In genomic region chrX:72029473-72030411, GRCh38 we compare ENCODE assay signal across 11 cellular contexts.
A peak's percentile ranks its signal among the peaks of the same experiment; 100 is the strongest.
DNase-seq lines count a peak whose midpoint lies in the region; ATAC-seq and TF ChIP-seq lines count a peak whose summit lies in the region.
"Had no signal": no experiment of that assay in that cellular context is flagged by ENCODE, and none has a peak within 500 bp of the region (broad histone marks: within the 10 kb centered on the region; RNA-seq: fewer than 3 reads in every experiment).

No MANE protein-coding gene starts in this region.

- peaks cover 0 to 25% (median 0%) of the 10 kb centered on the region in 3 donors for H3K27me3 ChIP-seq in psoas muscle (ENCODE audit: insufficient read depth in 3 of 3, low read length in 2 of 3)

- no peaks in the 10 kb centered on the region for H3K36me3 ChIP-seq in psoas muscle (ENCODE audit: insufficient read depth in 1 of 2, low read depth in 1 of 2)

- ATAC-seq in HG03045 (IDR thresholded peaks at IDR 0.05; ENCODE audit: unreplicated experiment): no peak
- ATAC-seq in psoas muscle: no peak
- ATAC-seq in GM18861 (IDR thresholded peaks at IDR 0.05; ENCODE audit: unreplicated experiment): no peak

- WGBS in psoas muscle, 3 donors: 48 to 69% (median 65%) methylated on average over 7 of the region's 7 CpGs

- peak overlapping the region; percentile 28 for H3K27ac Mint-ChIP-seq in neural crest cell (ENCODE audit: unreplicated experiment)
- H3K27ac Mint-ChIP-seq: stimulated activated naive CD8-positive, alpha-beta T cell treated with anti-CD3 and anti-CD28 coated beads, Interleukin-15, Interleukin-2, amounts not matched to agents 100 ng/mL and 50 ng/mL, for 24 hours; T-helper 1 cell treated with Interleukin-12 subunit alpha and Interleukin-12 subunit beta and Interleukin-4 antibody, amounts not matched to agents 30 μg/mL and 1 μg/mL, for 36 hours had no signal

- intact Hi-C loops in psoas muscle (cut with DNase I): no loop called here

- H3K27ac ChIP-seq in psoas muscle: no peak overlapping the region

- H3K9me3 ChIP-seq in psoas muscle: no peaks in the 10 kb centered on the region

- H3K27me3 Mint-ChIP-seq in neural crest cell (ENCODE audit: low read depth): no peaks in the 10 kb centered on the region

- H3K4me3 Mint-ChIP-seq in neural crest cell: no peak overlapping the region
- H3K4me3 Mint-ChIP-seq: activated naive CD8-positive, alpha-beta T cell treated with anti-CD3 and anti-CD28 coated beads, Interleukin-2, amount 10 ng/mL, durations not matched to agents 7 days and 5 days; stimulated activated naive CD8-positive, alpha-beta T cell treated with anti-CD3 and anti-CD28 coated beads, Interleukin-15, Interleukin-2, amounts not matched to agents 100 ng/mL and 50 ng/mL, for 24 hours; T-helper 1 cell treated with Interleukin-12 subunit alpha and Interleukin-12 subunit beta and Interleukin-4 antibody, amounts not matched to agents 30 μg/mL and 1 μg/mL, for 36 hours had no signal

- H3K4me3 ChIP-seq in psoas muscle: no peak overlapping the region

- peaks cover 10% of the 10 kb centered on the region for H3K4me1 Mint-ChIP-seq in neural crest cell
- H3K4me1 Mint-ChIP-seq: activated naive CD8-positive, alpha-beta T cell treated with anti-CD3 and anti-CD28 coated beads, Interleukin-2, amount 10 ng/mL, durations not matched to agents 7 days and 5 days had no signal

- H3K4me1 ChIP-seq in psoas muscle: no peaks in the 10 kb centered on the region

- DNase-seq in AG08396 (ENCODE audit: low spot score) (peak; percentile 55), LHCN-M2 (ENCODE audit: low read depth) (peak; percentile 78), dermis microvascular lymphatic vessel endothelial cell (ENCODE audit: low read depth in 2 of 2) (peak; percentile 69 to 89), neural crest cell (ENCODE audit: low read depth, low spot score) (no peak), psoas muscle (no peak)
- DNase-seq in activated CD4-positive, alpha-beta T cell treated with anti-CD3 and anti-CD28 coated beads, Interleukin-2, amount 50 U/mL, for 4 hours: no peak
- DNase-seq: activated naive CD8-positive, alpha-beta T cell treated with anti-CD3 and anti-CD28 coated beads, Interleukin-2, amount 10 ng/mL, durations not matched to agents 7 days and 5 days had no signal

- H3K36me3 Mint-ChIP-seq in neural crest cell (ENCODE audit: low read depth): peaks cover 3% of the 10 kb centered on the region
- H3K36me3 Mint-ChIP-seq: activated naive CD8-positive, alpha-beta T cell treated with anti-CD3 and anti-CD28 coated beads, Interleukin-2, amount 10 ng/mL, durations not matched to agents 7 days and 5 days had no signal

- H3K9me3 Mint-ChIP-seq in neural crest cell: no peaks in the 10 kb centered on the region
- H3K9me3 Mint-ChIP-seq: activated naive CD8-positive, alpha-beta T cell treated with anti-CD3 and anti-CD28 coated beads, Interleukin-2, amount 10 ng/mL, durations not matched to agents 7 days and 5 days; stimulated activated naive CD8-positive, alpha-beta T cell treated with anti-CD3 and anti-CD28 coated beads, Interleukin-15, Interleukin-2, amounts not matched to agents 100 ng/mL and 50 ng/mL, for 24 hours; T-helper 1 cell treated with Interleukin-12 subunit alpha and Interleukin-12 subunit beta and Interleukin-4 antibody, amounts not matched to agents 30 μg/mL and 1 μg/mL, for 36 hours had no signal

- TF ChIP-seq CTCF in neural crest cell (conservative IDR thresholded peaks at IDR 0.05) (no peak), psoas muscle (IDR thresholded peaks at IDR 0.05) (no peak)

Comparison
In these comparisons a context has a peak if more than half of its experiments do, and no peak if none do; other contexts are left out.
1. DNase-seq: peak in AG08396 (single experiment), LHCN-M2 (single experiment) and dermis microvascular lymphatic vessel endothelial cell (2 of 2); none in neural crest cell (single experiment), psoas muscle (0 of 2) and activated CD4-positive, alpha-beta T cell treated with anti-CD3 and anti-CD28 coated beads, Interleukin-2, amount 50 U/mL, for 4 hours (0 of 2).